Comparison of ENCODE assay signal across 8 cellular contexts in genomic region chr17:42193216-42194132, GRCh38. TPM values are rescaled to one million over a fixed set of nuclear protein-coding genes. Genes with fewer than 3 reads are reported as not detected.
DNase-seq lines count a peak whose midpoint lies in the region; ATAC-seq and TF ChIP-seq lines count a peak whose summit lies in the region.

No MANE protein-coding gene starts in this region.

- no peaks in the 10 kb centered on the region for H3K9me3 ChIP-seq in ES-I3 (ENCODE audit: control insufficient read depth, insufficient read depth, low read length)
- H3K9me3 ChIP-seq in RWPE2 (ENCODE audit: severe bottlenecking) = no peaks in the 10 kb centered on the region
- no peaks in the 10 kb centered on the region for H3K9me3 ChIP-seq in esophagus muscularis mucosa
- no peaks in the 10 kb centered on the region for H3K9me3 ChIP-seq in psoas muscle

- no peak for ATAC-seq in RWPE2 (ENCODE audit: low read depth)
- ATAC-seq in psoas muscle = peak in 1 of 4 donors; percentile 49
- ATAC-seq in HG02759 (IDR thresholded peaks at IDR 0.05; ENCODE audit: unreplicated experiment) = no peak
- ATAC-seq in HG03460 (IDR thresholded peaks at IDR 0.05; ENCODE audit: unreplicated experiment) = no peak
- no peak for ATAC-seq in GM21825 (IDR thresholded peaks at IDR 0.05; ENCODE audit: unreplicated experiment)

- H3K27me3 ChIP-seq in RWPE2 (ENCODE audit: insufficient read depth, poor library complexity, severe bottlenecking) (no peaks in the 10 kb centered on the region), esophagus muscularis mucosa (no peaks in the 10 kb centered on the region), psoas muscle (ENCODE audit: insufficient read depth in 3 of 3, low read length in 2 of 3) (no peaks in the 10 kb centered on the region)

- peak overlapping the region; percentile 88; the same call in 1 of the 2 replicates for H3K9ac ChIP-seq in ES-I3 (ENCODE audit: low read depth, low read length)

- peaks cover 5% of the 10 kb centered on the region; the same call in 1 of the 2 replicates for H3K4me1 ChIP-seq in ES-I3 (ENCODE audit: insufficient read depth, low read length)
- H3K4me1 ChIP-seq in RWPE2 (ENCODE audit: insufficient read depth, poor library complexity, severe bottlenecking) = no peaks in the 10 kb centered on the region
- peaks cover 15 to 31% (median 23%) of the 10 kb centered on the region in 4 donors for H3K4me1 ChIP-seq in esophagus muscularis mucosa
- peaks cover 12% of the 10 kb centered on the region for H3K4me1 ChIP-seq in psoas muscle

- H3K27ac ChIP-seq in RWPE2 (ENCODE audit: poor library complexity, severe bottlenecking) (no peak overlapping the region), esophagus muscularis mucosa (replicated peaks in 1 of 4) (peak overlapping the region; percentile 82 to 89 (median 84)), psoas muscle (peak overlapping the region; percentile 81)

- H3K36me3 ChIP-seq in ES-I3 (ENCODE audit: insufficient read depth, low read length) = no peaks in the 10 kb centered on the region
- H3K36me3 ChIP-seq in RWPE2 (ENCODE audit: low read depth) = no peaks in the 10 kb centered on the region
- peaks cover 0 to 8% (median 0%) of the 10 kb centered on the region in 4 donors for H3K36me3 ChIP-seq in esophagus muscularis mucosa
- H3K36me3 ChIP-seq in psoas muscle (ENCODE audit: insufficient read depth in 1 of 2, low read depth in 1 of 2) = peaks cover 0 to 6% of the 10 kb centered on the region in 2 donors

- intact Hi-C loops in esophagus muscularis mucosa (cut with DNase I) (loop anchor here (10.0 kb wide), 1 partner anchor 101 kb away; no protein-coding TSS in a partner anchor), psoas muscle (cut with DNase I) (no loop called here)

- WGBS in esophagus muscularis mucosa = 64% methylated on average over 12 of the region's 15 CpGs
- WGBS in psoas muscle, 3 donors = 32 to 50% (median 40%) methylated on average over 15 of the region's 15 CpGs

- DNase-seq in RWPE2 (ENCODE audit: low spot score) (no peak), esophagus muscularis mucosa (ENCODE audit: extremely low spot score) (no peak), psoas muscle (no peak), germinal center (ENCODE audit: low spot score) (no peak)

- TF ChIP-seq POLR2A in esophagus muscularis mucosa (IDR thresholded peaks at IDR 0.05; ENCODE audit: low read depth) = no peak

- H3K4me3 ChIP-seq in RWPE2 (ENCODE audit: severe bottlenecking) (peak overlapping the region; percentile 46), esophagus muscularis mucosa (peak overlapping the region; percentile 67 to 92 (median 80)), psoas muscle (peak overlapping the region; percentile 68)

- no peak for TF ChIP-seq EP300 in esophagus muscularis mucosa (IDR thresholded peaks at IDR 0.05)

- no peak for TF ChIP-seq CTCF in RWPE2 (IDR thresholded peaks at IDR 0.05; ENCODE audit: poor library complexity, severe bottlenecking)
- no peak for TF ChIP-seq CTCF in esophagus muscularis mucosa (IDR thresholded peaks at IDR 0.05)
- no peak for TF ChIP-seq CTCF in psoas muscle (IDR thresholded peaks at IDR 0.05)

RNA-seq across cellular contexts. Expression of gene GHDC, which starts 0.8 kb away (rescaled TPM):
- 10 to 100 TPM; 20.3 to 31.3 (median 22.0) TPM for total RNA-seq in esophagus muscularis mucosa
- 1 to 10 TPM; 4.7 to 9.4 (median 7.0) TPM for total RNA-seq in psoas muscle
- polyA plus RNA-seq in psoas muscle = 10 to 100 TPM in 1 of 3 donors, 1 to 10 TPM in 2; 6.8 to 11.5 (median 8.8) TPM

RNA-seq across cellular contexts. Expression of gene HCRT, which starts 8.2 kb away (rescaled TPM):
- total RNA-seq in esophagus muscularis mucosa (not detected), psoas muscle (not detected)
- not detected for polyA plus RNA-seq in psoas muscle

RNA-seq across cellular contexts. Expression of gene KCNH4, which starts 12.5 kb away (rescaled TPM):
- total RNA-seq in esophagus muscularis mucosa (under 1 TPM; 0.17 to 0.42 (median 0.26) TPM), psoas muscle (under 1 TPM in 3 of 4 donors, not detected in 1; 0.08 to 0.17 (median 0.11) TPM)
- under 1 TPM in 2 of 3 donors, not detected in 1; 0.01 to 0.03 TPM for polyA plus RNA-seq in psoas muscle

RNA-seq across cellular contexts. Expression of gene RAB5C, which starts 38.7 kb away (rescaled TPM):
- total RNA-seq in esophagus muscularis mucosa = 100 to 1,000 TPM; 102 to 140 (median 128) TPM
- total RNA-seq in psoas muscle = 10 to 100 TPM; 27.3 to 43.2 (median 38.7) TPM
- polyA plus RNA-seq in psoas muscle = 10 to 100 TPM; 41.5 to 70.9 (median 60.0) TPM
